8 cellular contexts compared by ENCODE assay signal in the genomic region with DNA sequence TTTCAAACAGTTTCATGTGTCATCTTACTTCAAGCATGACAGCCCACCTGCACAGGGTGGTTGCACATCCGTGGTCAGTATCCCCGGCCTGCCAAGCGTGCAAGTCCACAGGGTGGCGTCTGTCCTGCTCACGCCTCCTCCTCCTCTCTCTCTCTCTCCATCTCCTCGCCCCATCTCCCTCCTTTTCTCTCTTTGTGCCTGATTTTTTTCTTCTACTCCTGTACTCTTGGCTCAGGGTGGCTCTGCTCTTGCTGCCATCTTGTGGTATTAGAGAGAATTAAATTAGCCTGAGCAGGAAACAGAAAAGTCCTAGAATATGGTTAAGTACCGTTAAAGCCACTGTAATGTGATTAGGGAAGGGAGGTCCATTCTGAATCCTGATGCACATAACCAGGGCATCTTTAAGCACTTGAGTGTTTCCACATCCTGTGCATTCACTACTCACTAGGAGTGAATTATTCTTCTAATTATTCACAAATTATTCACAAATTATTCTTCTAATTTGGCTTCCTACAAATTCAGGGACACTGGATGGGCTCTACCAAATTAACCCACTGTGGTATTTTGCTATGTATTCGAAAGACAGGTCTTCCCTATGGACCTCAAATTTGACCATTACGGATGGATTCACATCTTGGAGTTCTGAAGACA. TPM values are rescaled to one million over a fixed set of nuclear protein-coding genes. Genes with fewer than 3 reads are reported as not detected.
DNase-seq lines count a peak whose midpoint lies in the region; ATAC-seq and TF ChIP-seq lines count a peak whose summit lies in the region.

No MANE protein-coding gene starts in this region.

- TF ChIP-seq CTCF in foreskin keratinocyte (conservative IDR thresholded peaks at IDR 0.05) (peak; percentile 89), omental fat pad (IDR thresholded peaks at IDR 0.05) (peak in 1 of 3 donors; percentile 51)

- no peaks in the 10 kb centered on the region for H3K27me3 ChIP-seq in foreskin keratinocyte

- no peak overlapping the region for H3K27ac ChIP-seq in foreskin keratinocyte

- H3K4me1 ChIP-seq in foreskin keratinocyte = no peaks in the 10 kb centered on the region

- DNase-seq in NCI-H187 treated with DMSO at 0.1 percent for 48 hours (lab: John Stamatoyannopoulos, UW) (peak; percentile 8), NCI-H187 (lab: John Stamatoyannopoulos, UW) (no peak), NCI-H146 (lab: John Stamatoyannopoulos, UW) (peak; percentile 82), SW480 (ENCODE audit: low spot score) (peak; percentile 84), foreskin keratinocyte (peak in 1 of 2 donors; percentile 57), omental fat pad (ENCODE audit: low spot score) (no peak)

- ATAC-seq in foreskin keratinocyte (peak; percentile 85), omental fat pad (ENCODE audit: low FRiP score) (peak; percentile 73), HG03457 (IDR thresholded peaks at IDR 0.05; ENCODE audit: unreplicated experiment) (no peak), GM19395 (IDR thresholded peaks at IDR 0.05; ENCODE audit: unreplicated experiment) (no peak)

RNA-seq across cellular contexts. Expression of gene DTX1, which starts 25.5 kb away (rescaled TPM):
- total RNA-seq in foreskin keratinocyte (not detected in 2 replicates), omental fat pad (10 to 100 TPM; 30.1 to 80.9 (median 35.5) TPM)
- polyA plus RNA-seq in foreskin keratinocyte = not detected in 2 replicates

RNA-seq across cellular contexts. Expression of gene OAS2, which starts 52.7 kb away (rescaled TPM):
- total RNA-seq in foreskin keratinocyte = 124 and 157 TPM in 2 replicates
- polyA plus RNA-seq in foreskin keratinocyte = 52.1 and 57.1 TPM in 2 replicates
- total RNA-seq in omental fat pad = 10 to 100 TPM in 3 of 4 donors, 1 to 10 TPM in 1; 8.2 to 41.9 (median 13.2) TPM

Comparison
In these comparisons a context has a peak if more than half of its experiments do, and no peak if none do; other contexts are left out.
1. DNase-seq: peak in NCI-H187 treated with DMSO at 0.1 percent for 48 hours (single experiment), NCI-H146 (single experiment) and SW480 (single experiment); none in NCI-H187 (0 of 2) and omental fat pad (single experiment).
2. ATAC-seq: peak in foreskin keratinocyte (single experiment) and omental fat pad (single experiment); none in HG03457 (single experiment) and GM19395 (single experiment).
3. RNA of gene DTX1, which starts 25.5 kb away (total RNA-seq): 30.1 to 80.9 TPM in omental fat pad; not detected in foreskin keratinocyte; every median in the first group is over 10 times any median in the second.